9 cellular contexts compared by ENCODE assay signal in the genomic region with DNA sequence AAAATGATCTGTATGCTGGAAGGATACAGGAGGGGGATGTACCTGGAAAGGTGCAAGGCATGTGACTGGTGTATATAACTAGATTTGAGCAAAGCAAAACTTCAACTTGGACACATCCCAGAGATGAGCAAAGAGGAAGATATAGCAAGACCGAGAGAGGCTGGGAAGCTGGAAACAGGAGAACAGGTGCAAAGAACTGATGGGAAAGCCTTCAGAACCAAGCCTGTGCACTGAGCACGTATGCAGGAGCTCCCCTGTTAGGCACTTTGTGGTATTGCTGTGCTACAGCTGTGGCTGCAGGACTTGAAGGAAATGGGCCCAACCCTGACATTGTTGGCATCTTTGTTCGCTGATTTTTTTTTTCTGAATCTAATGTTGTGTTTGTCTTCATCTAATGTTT.
DNase-seq lines count a peak whose midpoint lies in the region; ATAC-seq, FAIRE-seq and TF ChIP-seq lines count a peak whose summit lies in the region.
"Had no signal": no experiment of that assay in that cellular context is flagged by ENCODE, and none has a peak within 500 bp of the region (broad histone marks: within the 10 kb centered on the region; RNA-seq: fewer than 3 reads in every experiment).

No MANE protein-coding gene starts in this region.

- H3K9me3 Mint-ChIP-seq in astrocyte (ENCODE audit: unreplicated experiment) (no peaks in the 10 kb centered on the region), nephron progenitor cell (no peaks in the 10 kb centered on the region)
- H3K9me3 Mint-ChIP-seq in activated T-cell treated with anti-CD3 and anti-CD28 coated beads, Interleukin-2, amount 50 U/mL, for 72 hours, result no peaks in the 10 kb centered on the region

- no peaks in the 10 kb centered on the region for H3K36me3 ChIP-seq in astrocyte (ENCODE audit: insufficient read depth, low read length)
- H3K36me3 ChIP-seq in colonic mucosa, result no peaks in the 10 kb centered on the region

- FAIRE-seq in astrocyte (lab: Jason Lieb, UNC), result no peak
- FAIRE-seq: A204.1 had no signal

- no peaks in the 10 kb centered on the region for H3K9me3 ChIP-seq in astrocyte (ENCODE audit: insufficient read depth, low read depth, low read length)
- no peaks in the 10 kb centered on the region for H3K9me3 ChIP-seq in colonic mucosa

- TF ChIP-seq CTCF in LNCaP clone FGC (IDR thresholded peaks at IDR 0.05; ENCODE audit: control insufficient read depth, extremely low read depth, insufficient read depth) (peak; percentile 63), astrocyte (IDR thresholded peaks at IDR 0.05; ENCODE audit: insufficient read depth, low read depth, low read length) (peak; percentile 25), nephron progenitor cell (IDR thresholded peaks at IDR 0.05) (peak; percentile 35), colonic mucosa (IDR thresholded peaks at IDR 0.05) (no peak)

- DNase-seq in NCI-H1092 treated with DMSO at 0.1 percent for 48 hours (lab: John Stamatoyannopoulos, UW) (peak; percentile 72), NCI-H1092 (lab: John Stamatoyannopoulos, UW) (no peak), LNCaP clone FGC (ENCODE audit: low read depth) (peak; percentile 14), astrocyte (ENCODE audit: low read depth) (no peak), nephron progenitor cell (no peak), colonic mucosa (no peak)
- DNase-seq in activated T-cell treated with anti-CD3 and anti-CD28 coated beads, Interleukin-2, amount 50 U/mL, for 72 hours, result no peak

- peaks cover 2% of the 10 kb centered on the region for H3K4me1 Mint-ChIP-seq in astrocyte (ENCODE audit: low read depth, unreplicated experiment)
- H3K4me1 Mint-ChIP-seq in nephron progenitor cell, result peaks cover 31% of the 10 kb centered on the region
- no peaks in the 10 kb centered on the region for H3K4me1 Mint-ChIP-seq in activated T-cell treated with anti-CD3 and anti-CD28 coated beads, Interleukin-2, amount 50 U/mL, for 72 hours (ENCODE audit: low read depth)

- H3K36me3 Mint-ChIP-seq in astrocyte (ENCODE audit: low read depth, unreplicated experiment) (no peaks in the 10 kb centered on the region), nephron progenitor cell (ENCODE audit: low read depth) (no peaks in the 10 kb centered on the region)
- H3K36me3 Mint-ChIP-seq in activated T-cell treated with anti-CD3 and anti-CD28 coated beads, Interleukin-2, amount 50 U/mL, for 72 hours (ENCODE audit: insufficient read depth in 2 of 2), result no peaks in the 10 kb centered on the region

- H3K4me1 ChIP-seq in astrocyte (ENCODE audit: insufficient read depth, low read length), result no peaks in the 10 kb centered on the region
- H3K4me1 ChIP-seq in colonic mucosa, result no peaks in the 10 kb centered on the region

- H2AFZ ChIP-seq in astrocyte (ENCODE audit: low read depth, low read length), result no peak overlapping the region

- H3K27me3 ChIP-seq in astrocyte (ENCODE audit: insufficient read depth, low read length) (no peaks in the 10 kb centered on the region), colonic mucosa (no peaks in the 10 kb centered on the region)

- H3K4me3 Mint-ChIP-seq in astrocyte (ENCODE audit: unreplicated experiment), result no peak overlapping the region
- no peak overlapping the region for H3K4me3 Mint-ChIP-seq in nephron progenitor cell
- H3K4me3 Mint-ChIP-seq in activated T-cell treated with anti-CD3 and anti-CD28 coated beads, Interleukin-2, amount 50 U/mL, for 72 hours, result no peak overlapping the region

- no peak for ATAC-seq in activated T-cell treated with anti-CD3 and anti-CD28 coated beads, Interleukin-2, amount 50 U/mL, for 72 hours (replicated peaks in 1 of 2)
- no peak for ATAC-seq in GM18861 (IDR thresholded peaks at IDR 0.05; ENCODE audit: unreplicated experiment)

- intact Hi-C loops in colonic mucosa (cut with DNase I), result no loop called here

- H3K27ac Mint-ChIP-seq in astrocyte (ENCODE audit: unreplicated experiment) (no peak overlapping the region), nephron progenitor cell (no peak overlapping the region)
- H3K27ac Mint-ChIP-seq in activated T-cell treated with anti-CD3 and anti-CD28 coated beads, Interleukin-2, amount 50 U/mL, for 72 hours, result no peak overlapping the region

- no peaks in the 10 kb centered on the region for H3K27me3 Mint-ChIP-seq in astrocyte (ENCODE audit: low read depth, unreplicated experiment)
- peaks cover 14% of the 10 kb centered on the region for H3K27me3 Mint-ChIP-seq in nephron progenitor cell (ENCODE audit: low read depth, poor library complexity)
- H3K27me3 Mint-ChIP-seq in activated T-cell treated with anti-CD3 and anti-CD28 coated beads, Interleukin-2, amount 50 U/mL, for 72 hours (ENCODE audit: low read depth), result no peaks in the 10 kb centered on the region

- H4K20me1 ChIP-seq in astrocyte (ENCODE audit: insufficient read depth, low read length), result no peaks in the 10 kb centered on the region

- H3K9ac ChIP-seq in astrocyte (ENCODE audit: low read length), result no peak overlapping the region
- H3K9ac ChIP-seq in colonic mucosa (ENCODE audit: low read depth in 2 of 2, low read length in 2 of 2), result no peak overlapping the region

- H3K4me3 ChIP-seq in LNCaP clone FGC (ENCODE audit: low read depth, low read length) (no peak overlapping the region), astrocyte (ENCODE audit: insufficient read depth, low read depth, low read length) (no peak overlapping the region), colonic mucosa (no peak overlapping the region)

- H3K27ac ChIP-seq in astrocyte (ENCODE audit: low read depth, low read length), result no peak overlapping the region
- no peak overlapping the region for H3K27ac ChIP-seq in colonic mucosa

- H3K4me2 ChIP-seq in astrocyte (ENCODE audit: low read length), result no peak overlapping the region

- H3K79me2 ChIP-seq in astrocyte (ENCODE audit: insufficient read depth, low read length), result no peaks in the 10 kb centered on the region

Comparison
In these comparisons a context has a peak if more than half of its experiments do, and no peak if none do; other contexts are left out.
1. DNase-seq: peak in NCI-H1092 treated with DMSO at 0.1 percent for 48 hours (single experiment) and LNCaP clone FGC (single experiment); none in NCI-H1092 (single experiment), astrocyte (single experiment), nephron progenitor cell (single experiment), activated T-cell treated with anti-CD3 and anti-CD28 coated beads, Interleukin-2, amount 50 U/mL, for 72 hours (0 of 2) and colonic mucosa (single experiment).